In genomic region chr3:96814581-96815567, GRCh38 we compare ENCODE assay signal across 8 cellular contexts. TPM values are rescaled to one million over a fixed set of nuclear protein-coding genes. Genes with fewer than 3 reads are reported as not detected.
DNase-seq lines count a peak whose midpoint lies in the region; ATAC-seq and TF ChIP-seq lines count a peak whose summit lies in the region.

Gene EPHA6 (plus strand): TSS chr3:96814594.

- 5% methylated on average over 20 of the region's 56 CpGs for WGBS in right lobe of liver (ENCODE audit: insufficient coverage, low coverage, low lambda C conversion rate, missing lambda C conversion rate)

- peaks cover 6% of the 10 kb centered on the region for H3K4me1 Mint-ChIP-seq in MCF 10A (ENCODE audit: insufficient read depth, unreplicated experiment)
- peaks cover 8% of the 10 kb centered on the region for H3K4me1 Mint-ChIP-seq in type B pancreatic cell (ENCODE audit: unreplicated experiment)

- CTCF ChIA-PET in MCF 10A (lab: Yijun Ruan, JAX): interaction anchor here (0.6 to 0.7 kb wide), 2 partner anchors 148 to 1211 kb away, joined by 3 to 4 read pairs; no protein-coding TSS in a partner anchor

- H3K4me3 Mint-ChIP-seq in MCF 10A (ENCODE audit: unreplicated experiment): peak within 1 kb of the TSS; percentile 76
- peak within 1 kb of the TSS; percentile 85 for H3K4me3 Mint-ChIP-seq in type B pancreatic cell

- no peaks in the 10 kb centered on the region for H3K36me3 ChIP-seq in right lobe of liver

- H3K36me3 Mint-ChIP-seq in MCF 10A (ENCODE audit: insufficient read depth, unreplicated experiment) (no peaks in the 10 kb centered on the region), type B pancreatic cell (no peaks in the 10 kb centered on the region)

- no peaks in the 10 kb centered on the region for H3K9me3 ChIP-seq in right lobe of liver

- no peak within 1 kb of the TSS for H3K27ac ChIP-seq in right lobe of liver

- POLR2A ChIA-PET in MCF 10A (lab: Yijun Ruan, JAX): no interaction called here

- peaks cover 0 to 13% (median 0%) of the 10 kb centered on the region in 4 donors for H3K4me1 ChIP-seq in right lobe of liver

- no TSS peak for BruUV-seq in MCF 10A (replicated peaks; lab: Mats Ljungman, UMichigan)

- intact Hi-C loops in MCF 10A (cut with micrococcal nuclease): loop anchor here (5.0 to 10.0 kb wide), 3 partner anchors 220 to 1950 kb away; no protein-coding TSS in a partner anchor
- intact Hi-C loops in right lobe of liver (cut with DNase I): no loop called here

- TF ChIP-seq POLR2A in right lobe of liver (IDR thresholded peaks at IDR 0.05): no peak

- no peaks in the 10 kb centered on the region for H3K9me3 Mint-ChIP-seq in MCF 10A (ENCODE audit: unreplicated experiment)
- no peaks in the 10 kb centered on the region for H3K9me3 Mint-ChIP-seq in type B pancreatic cell

- ATAC-seq in right lobe of liver (no peak), HG03439 (IDR thresholded peaks at IDR 0.05; ENCODE audit: unreplicated experiment) (no peak), GM21529 (IDR thresholded peaks at IDR 0.05; ENCODE audit: unreplicated experiment) (no peak), GM21576 (IDR thresholded peaks at IDR 0.05; ENCODE audit: unreplicated experiment) (no peak)

- TF ChIP-seq CTCF in HFF-Myc (IDR thresholded peaks at IDR 0.05; ENCODE audit: low read depth, low read length, missing control alignments) (no peak), MCF 10A (IDR thresholded peaks at IDR 0.05; ENCODE audit: unreplicated experiment) (no peak), right lobe of liver (IDR thresholded peaks at IDR 0.05) (no peak), type B pancreatic cell (conservative IDR thresholded peaks at IDR 0.05) (no peak)

- no peak within 1 kb of the TSS for H3K27ac Mint-ChIP-seq in MCF 10A (ENCODE audit: low read depth, unreplicated experiment)
- H3K27ac Mint-ChIP-seq in type B pancreatic cell: no peak within 1 kb of the TSS

- H3K27me3 Mint-ChIP-seq in MCF 10A (ENCODE audit: insufficient read depth, unreplicated experiment): peaks cover 38% of the 10 kb centered on the region
- peaks cover 27% of the 10 kb centered on the region for H3K27me3 Mint-ChIP-seq in type B pancreatic cell

- H3K4me3 ChIP-seq in HFF-Myc (replicated peaks; ENCODE audit: low read depth, low read length) (peak within 1 kb of the TSS; percentile 15; the same call in 1 of the 2 replicates), right lobe of liver (peak within 1 kb of the TSS; percentile 33 to 52 (median 45))

- DNase-seq in 8988T (peak; percentile 18), HFF-Myc (ENCODE audit: extremely low read depth, low read depth) (no peak), MCF 10A (ENCODE audit: unreplicated experiment) (no peak), right lobe of liver (peak in 1 of 3 donors; percentile 14), type B pancreatic cell (ENCODE audit: extremely low spot score, unreplicated experiment) (peak; percentile 71)

- no peaks in the 10 kb centered on the region for H3K27me3 ChIP-seq in right lobe of liver

RNA-seq across cellular contexts. Expression of gene EPHA6, which starts in this region (rescaled TPM):
- total RNA-seq in MCF 10A (2022): 0.33 and 0.66 TPM in 2 replicates
- total RNA-seq in right lobe of liver: not detected
- 9.9 and 15.4 TPM in 2 replicates for total RNA-seq in type B pancreatic cell (ENCODE audit: low replicate concordance)

Comparison
In these comparisons a context has a peak if more than half of its experiments do, and no peak if none do; other contexts are left out.
1. DNase-seq: peak in 8988T (single experiment) and type B pancreatic cell (single experiment); none in HFF-Myc (single experiment) and MCF 10A (single experiment).